ENCODE assay signal across 8 cellular contexts in genomic region chr9:128027166-128027539, GRCh38. TPM values are rescaled to one million over a fixed set of nuclear protein-coding genes. Genes with fewer than 3 reads are reported as not detected.
DNase-seq lines count a peak whose midpoint lies in the region; ATAC-seq and TF ChIP-seq lines count a peak whose summit lies in the region.

No MANE protein-coding gene starts in this region.

- DNase-seq in NB4 (ENCODE audit: low read depth) (peak; percentile 52), mucosa of descending colon (no peak), retina (no peak), DMS79 treated with DMSO at 0.1 percent for 48 hours (lab: John Stamatoyannopoulos, UW) (no peak), NCI-H2227 treated with DMSO at 0.1 percent for 48 hours (lab: John Stamatoyannopoulos, UW) (no peak)

- H3K27me3 ChIP-seq in BLaER1 treated with 17β-estradiol and CSF1 and Interleukin-3, amounts not matched to agents 10 nM and 100 nM: no peaks in the 10 kb centered on the region

- H3K27ac Mint-ChIP-seq in activated naive CD4-positive, alpha-beta T cell treated with anti-CD3 and anti-CD28 coated beads, Interleukin-2, amount 50 U/mL, for 24 hours: peak overlapping the region; percentile 92

- H4K20me1 ChIP-seq in BLaER1 treated with 17β-estradiol and CSF1 and Interleukin-3, amounts not matched to agents 10 nM and 100 nM: no peaks in the 10 kb centered on the region

- no peaks in the 10 kb centered on the region for H3K9me3 ChIP-seq in BLaER1 treated with 17β-estradiol and CSF1 and Interleukin-3, amounts not matched to agents 10 nM and 100 nM (replicated peaks in 1 of 11)
- no peaks in the 10 kb centered on the region for H3K9me3 ChIP-seq in mucosa of descending colon

- TF ChIP-seq CTCF in NB4 (IDR thresholded peaks at IDR 0.05; ENCODE audit: low read depth, low read length): no peak
- no peak for TF ChIP-seq CTCF in mucosa of descending colon (IDR thresholded peaks at IDR 0.05)

- H3K4me1 Mint-ChIP-seq in activated naive CD4-positive, alpha-beta T cell treated with anti-CD3 and anti-CD28 coated beads, Interleukin-2, amount 50 U/mL, for 24 hours: peaks cover 85% of the 10 kb centered on the region

- no peaks in the 10 kb centered on the region for H3K36me3 Mint-ChIP-seq in activated naive CD4-positive, alpha-beta T cell treated with anti-CD3 and anti-CD28 coated beads, Interleukin-2, amount 50 U/mL, for 24 hours

- H3K36me3 ChIP-seq in BLaER1 treated with 17β-estradiol and CSF1 and Interleukin-3, amounts not matched to agents 10 nM and 100 nM: no peaks in the 10 kb centered on the region
- H3K36me3 ChIP-seq in mucosa of descending colon (ENCODE audit: low read depth): no peaks in the 10 kb centered on the region

- peak overlapping the region in 7 of 11 experiments; percentile 2 to 56 (median 29); a peak in 10 of 22 replicates for H3K27ac ChIP-seq in BLaER1 treated with 17β-estradiol and CSF1 and Interleukin-3, amounts not matched to agents 10 nM and 100 nM

- H3K27me3 Mint-ChIP-seq in activated naive CD4-positive, alpha-beta T cell treated with anti-CD3 and anti-CD28 coated beads, Interleukin-2, amount 50 U/mL, for 24 hours: no peaks in the 10 kb centered on the region

- no peak overlapping the region for H3K4me3 ChIP-seq in BLaER1 treated with 17β-estradiol and CSF1 and Interleukin-3, amounts not matched to agents 10 nM and 100 nM
- H3K4me3 ChIP-seq in NB4 (ENCODE audit: low read depth, low read length) (no peak overlapping the region), mucosa of descending colon (no peak overlapping the region)

- H3K4me2 ChIP-seq in BLaER1 treated with 17β-estradiol and CSF1 and Interleukin-3, amounts not matched to agents 10 nM and 100 nM: peak overlapping the region; percentile 56 to 83 (median 69)

- ATAC-seq in mucosa of descending colon (peak; percentile 42), HG03354 (IDR thresholded peaks at IDR 0.05; ENCODE audit: poor library complexity, severe bottlenecking, unreplicated experiment) (no peak)

- peak overlapping the region in 7 of 11 experiments; percentile 8 to 47 (median 25); a peak in 7 of 22 replicates for H3K9ac ChIP-seq in BLaER1 treated with 17β-estradiol and CSF1 and Interleukin-3, amounts not matched to agents 10 nM and 100 nM

- H3K4me1 ChIP-seq in BLaER1 treated with 17β-estradiol and CSF1 and Interleukin-3, amounts not matched to agents 10 nM and 100 nM: peaks cover 45 to 75% (median 57%) of the 10 kb centered on the region in 10 experiments
- no peaks in the 10 kb centered on the region for H3K4me1 ChIP-seq in mucosa of descending colon (ENCODE audit: low read depth)

- H3K4me3 Mint-ChIP-seq in activated naive CD4-positive, alpha-beta T cell treated with anti-CD3 and anti-CD28 coated beads, Interleukin-2, amount 50 U/mL, for 24 hours: peak overlapping the region; percentile 81

- intact Hi-C loops in mucosa of descending colon (cut with DNase I, micrococcal nuclease): no loop called here

- H3K9me3 Mint-ChIP-seq in activated naive CD4-positive, alpha-beta T cell treated with anti-CD3 and anti-CD28 coated beads, Interleukin-2, amount 50 U/mL, for 24 hours: no peaks in the 10 kb centered on the region

- no peak for TF ChIP-seq POLR2A in NB4 (IDR thresholded peaks at IDR 0.05; ENCODE audit: extremely low read depth, insufficient read length)

RNA-seq across cellular contexts. Expression of gene NAIF1, which starts 40.0 kb away (rescaled TPM):
- total RNA-seq in mucosa of descending colon: 10 to 100 TPM; 10.4 to 12.6 (median 11.9) TPM

RNA-seq across cellular contexts. Expression of gene SLC25A25, which starts 40.9 kb away (rescaled TPM):
- 10 to 100 TPM; 19.1 to 27.3 (median 21.3) TPM for total RNA-seq in mucosa of descending colon

RNA-seq across cellular contexts. Expression of gene EEIG1, which starts 46.4 kb away (rescaled TPM):
- total RNA-seq in mucosa of descending colon: 100 to 1,000 TPM; 127 to 168 (median 144) TPM
